ENCODE assay signal across 23 cellular contexts in the genomic region with DNA sequence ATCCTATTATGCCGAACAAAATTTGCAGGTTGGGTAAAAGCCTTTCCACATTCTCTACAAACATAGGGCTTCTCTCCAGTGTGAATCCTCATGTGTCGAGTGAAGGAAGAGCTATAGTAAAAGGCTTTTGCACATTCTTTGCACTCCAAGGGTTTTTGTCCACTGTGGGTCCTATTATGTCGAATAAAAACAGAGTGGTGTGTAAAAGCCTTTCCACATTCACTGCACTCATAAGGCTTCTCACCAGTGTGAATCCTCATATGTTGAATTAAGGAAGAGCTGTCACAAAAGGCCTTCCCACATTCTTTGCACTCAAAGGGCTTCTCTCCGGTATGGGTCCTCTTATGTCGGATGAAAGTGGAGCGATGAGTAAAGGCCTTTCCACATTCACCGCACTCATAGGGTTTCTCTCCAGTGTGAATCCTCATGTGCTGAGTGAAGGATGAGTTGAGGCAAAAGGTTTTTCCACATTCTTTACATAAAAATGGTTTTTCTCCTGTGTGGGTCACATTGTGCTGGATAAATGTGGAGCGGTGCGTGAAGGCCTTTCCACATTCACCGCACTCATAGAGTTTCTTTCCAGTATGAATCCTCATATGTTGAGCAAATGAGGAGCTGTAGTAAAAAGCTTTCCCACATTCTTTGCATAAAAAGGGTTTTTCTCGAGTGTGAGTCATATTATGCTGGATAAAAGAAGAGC.
"Had no signal": no experiment of that assay in that cellular context is flagged by ENCODE, and none has a peak within 500 bp of the region (broad histone marks: within the 10 kb centered on the region; RNA-seq: fewer than 3 reads in every experiment).

No MANE protein-coding gene starts in this region.

- H3K4me1 Mint-ChIP-seq: activated CD4-positive, alpha-beta memory T cell treated with anti-CD3 and anti-CD28 coated beads, Interleukin-2, amount 10 ng/mL, durations not matched to agents 7 days and 5 days; activated CD4-positive, alpha-beta T cell treated with anti-CD3 and anti-CD28 coated beads, Interleukin-2, amount 10 ng/mL, durations not matched to agents 7 days and 5 days; activated naive CD4-positive, alpha-beta T cell treated with anti-CD3 and anti-CD28 coated beads, Interleukin-2, amount 10 ng/mL, durations not matched to agents 7 days and 5 days; mesothelial cell of epicardium; naive thymus-derived CD4-positive, alpha-beta T cell had no signal

- H3K4me1 ChIP-seq: foreskin keratinocyte, heart right ventricle, left lung, parathyroid adenoma, psoas muscle, spleen, testis, transverse colon had no signal

- ATAC-seq: esophagus mucosa; foreskin keratinocyte; heart right ventricle; left lung; naive thymus-derived CD4-positive, alpha-beta T cell; psoas muscle had no signal

- H3K27me3 Mint-ChIP-seq: activated CD4-positive, alpha-beta memory T cell treated with anti-CD3 and anti-CD28 coated beads, Interleukin-2, amount 10 ng/mL, durations not matched to agents 7 days and 5 days; activated CD4-positive, alpha-beta T cell treated with anti-CD3 and anti-CD28 coated beads, Interleukin-2, amount 10 ng/mL, durations not matched to agents 7 days and 5 days; activated naive CD4-positive, alpha-beta T cell treated with anti-CD3 and anti-CD28 coated beads, Interleukin-2, amount 10 ng/mL, durations not matched to agents 7 days and 5 days; activated T-cell treated with anti-CD3 and anti-CD28 coated beads, Interleukin-2, amount 50 U/mL, for 24 hours; naive thymus-derived CD4-positive, alpha-beta T cell had no signal

- FAIRE-seq: urothelium cell line had no signal

- DNase-seq: activated CD4-positive, alpha-beta memory T cell treated with anti-CD3 and anti-CD28 coated beads, Interleukin-2, amount 10 ng/mL, durations not matched to agents 7 days and 5 days; activated CD4-positive, alpha-beta T cell treated with anti-CD3 and anti-CD28 coated beads for 1 hour; activated CD4-positive, alpha-beta T cell treated with anti-CD3 and anti-CD28 coated beads, Interleukin-2, amount 10 ng/mL, durations not matched to agents 7 days and 5 days; activated CD8-positive, alpha-beta memory T cell treated with anti-CD3 and anti-CD28 coated beads, Interleukin-2, amount 50 U/mL, for 48 hours; activated gamma-delta T cell; activated naive CD4-positive, alpha-beta T cell treated with anti-CD3 and anti-CD28 coated beads, Interleukin-2, amount 10 ng/mL, durations not matched to agents 7 days and 5 days; activated T-cell treated with anti-CD3 and anti-CD28 coated beads, Interleukin-2, amount 50 U/mL, for 24 hours; amygdala; caudate nucleus; foreskin keratinocyte; heart right ventricle; left lung; naive thymus-derived CD4-positive, alpha-beta T cell; psoas muscle; spleen; stimulated activated naive CD4-positive, alpha-beta T cell; T-helper 2 cell; testis; transverse colon had no signal

- H3K9ac ChIP-seq: parathyroid adenoma had no signal

- H3K9me3 ChIP-seq: testis had no signal

- H3K27ac ChIP-seq: foreskin keratinocyte, heart right ventricle, left lung, parathyroid adenoma, psoas muscle, spleen, testis, transverse colon had no signal

- H3K27ac Mint-ChIP-seq: activated CD4-positive, alpha-beta memory T cell treated with anti-CD3 and anti-CD28 coated beads, Interleukin-2, amount 10 ng/mL, durations not matched to agents 7 days and 5 days; activated CD4-positive, alpha-beta T cell treated with anti-CD3 and anti-CD28 coated beads, Interleukin-2, amount 10 ng/mL, durations not matched to agents 7 days and 5 days; activated naive CD4-positive, alpha-beta T cell treated with anti-CD3 and anti-CD28 coated beads, Interleukin-2, amount 10 ng/mL, durations not matched to agents 7 days and 5 days; activated T-cell treated with anti-CD3 and anti-CD28 coated beads, Interleukin-2, amount 50 U/mL, for 24 hours; mesothelial cell of epicardium had no signal

- H3K79me2 ChIP-seq: parathyroid adenoma had no signal

- H2AFZ ChIP-seq: parathyroid adenoma had no signal

- H3K4me3 Mint-ChIP-seq: activated CD4-positive, alpha-beta memory T cell treated with anti-CD3 and anti-CD28 coated beads, Interleukin-2, amount 10 ng/mL, durations not matched to agents 7 days and 5 days; activated CD4-positive, alpha-beta T cell treated with anti-CD3 and anti-CD28 coated beads, Interleukin-2, amount 10 ng/mL, durations not matched to agents 7 days and 5 days; activated naive CD4-positive, alpha-beta T cell treated with anti-CD3 and anti-CD28 coated beads, Interleukin-2, amount 10 ng/mL, durations not matched to agents 7 days and 5 days; activated T-cell treated with anti-CD3 and anti-CD28 coated beads, Interleukin-2, amount 50 U/mL, for 24 hours; mesothelial cell of epicardium; naive thymus-derived CD4-positive, alpha-beta T cell had no signal

- H3K27me3 ChIP-seq: foreskin keratinocyte, heart right ventricle, left lung, spleen, testis, transverse colon had no signal

- H3K4me3 ChIP-seq: heart right ventricle, left lung, psoas muscle, spleen, testis, transverse colon had no signal
